11 cellular contexts compared by ENCODE assay signal in genomic region chr21:42116551-42116950, GRCh38. TPM values are rescaled to one million over a fixed set of nuclear protein-coding genes. Genes with fewer than 3 reads are reported as not detected.
DNase-seq lines count a peak whose midpoint lies in the region; ATAC-seq and TF ChIP-seq lines count a peak whose summit lies in the region.
"Not testable (repeated sequence)": the region's sequence is repeated elsewhere in the genome, so short reads cannot be mapped to it uniquely, and the experiment has no call there.
"Had no signal": no experiment of that assay in that cellular context is flagged by ENCODE, and none has a peak within 500 bp of the region (broad histone marks: within the 10 kb centered on the region; RNA-seq: fewer than 3 reads in every experiment).

No MANE protein-coding gene starts in this region.

- H3K36me3 ChIP-seq in DND-41 (ENCODE audit: insufficient read depth, low read length); KMS-11 (ENCODE audit: insufficient read depth); SJSA1; adipocyte (ENCODE audit: control insufficient read depth, insufficient read depth, low read length, severe bottlenecking); osteoblast (ENCODE audit: insufficient read depth, low read length); vagina: not testable (repeated sequence)

- H3K27me3 ChIP-seq in DND-41 (ENCODE audit: insufficient read depth, low read length, poor library complexity); KMS-11 (ENCODE audit: insufficient read depth, low read depth); SJSA1 (replicated peaks); vagina: not testable (repeated sequence)
- peaks cover 42% of the 10 kb centered on the region for H3K27me3 ChIP-seq in adipocyte (replicated peaks; ENCODE audit: control insufficient read depth, insufficient read depth, low read length)
- H3K27me3 ChIP-seq in osteoblast (ENCODE audit: insufficient read depth, low read length) = peaks cover 42% of the 10 kb centered on the region

- H3K27ac ChIP-seq in DND-41 (ENCODE audit: low read length) (0 out of 2 replicates have a peak overlapping the region, but pooled peaks have one; percentile 35), KMS-11 (peak overlapping the region; percentile 81), SJSA1 (peak overlapping the region; percentile 38), osteoblast (ENCODE audit: low read depth, low read length) (peak overlapping the region; percentile 88), vagina (peak overlapping the region; percentile 21)

- TF ChIP-seq POLR2A in vagina (IDR thresholded peaks at IDR 0.05) = not testable (repeated sequence)

- peaks cover 54% of the 10 kb centered on the region for H3K4me1 ChIP-seq in DND-41 (ENCODE audit: insufficient read depth, low read length)
- H3K4me1 ChIP-seq in KMS-11 (ENCODE audit: low read depth, poor library complexity, severe bottlenecking) = peaks cover 55% of the 10 kb centered on the region
- H3K4me1 ChIP-seq in SJSA1 (replicated peaks) = not testable (repeated sequence)
- peaks cover 22% of the 10 kb centered on the region for H3K4me1 ChIP-seq in adipocyte (ENCODE audit: control insufficient read depth, insufficient read depth, low read length)
- H3K4me1 ChIP-seq in osteoblast (ENCODE audit: insufficient read depth, low read length) = peaks cover 18% of the 10 kb centered on the region
- H3K4me1 ChIP-seq in vagina = peaks cover 18% of the 10 kb centered on the region

- not testable (repeated sequence) for H3K4me3 ChIP-seq in DND-41 (ENCODE audit: low read depth in 1 of 2, low read length in 2 of 2); KMS-11 (IDR thresholded peaks at IDR 0.05; ENCODE audit: insufficient read depth, low read depth, low read length); SJSA1; adipocyte (ENCODE audit: low read length); fibroblast of villous mesenchyme (ENCODE audit: low read depth, low read length); osteoblast (ENCODE audit: insufficient read depth, low read length); vagina

- not testable (repeated sequence) for H2AFZ ChIP-seq in DND-41 (ENCODE audit: low read depth, low read length); osteoblast (ENCODE audit: low read length)
- H2AFZ ChIP-seq in KMS-11 (ENCODE audit: low read depth) = peak overlapping the region; percentile 61; the same call in 1 of the 2 replicates

- intact Hi-C loops in vagina (cut with DNase I) = loop anchor here (2.0 to 10.0 kb wide), 3 partner anchors 112 to 502 kb away; no protein-coding TSS in a partner anchor

- H3K9ac ChIP-seq in DND-41 (ENCODE audit: low read depth, low read length); adipocyte (ENCODE audit: low read length): not testable (repeated sequence)
- peak overlapping the region; percentile 56; the same call in 1 of the 2 replicates for H3K9ac ChIP-seq in KMS-11

- DNase-seq in DND-41; SJSA1 (ENCODE audit: low read depth in 1 of 2, low spot score in 2 of 2); osteoblast (ENCODE audit: insufficient read length, low spot score, missing footprints); vagina (ENCODE audit: extremely low spot score in 2 of 2): not testable (repeated sequence)
- peak; percentile 54 for DNase-seq in MV-4-11 (lab: John Stamatoyannopoulos, UW)
- peak; percentile 51 for DNase-seq in adipocyte (ENCODE audit: low read depth)
- peak; percentile 6 for DNase-seq in fibroblast of villous mesenchyme (ENCODE audit: low read depth)

- not testable (repeated sequence) for H3K79me2 ChIP-seq in DND-41 (ENCODE audit: insufficient read depth, low read length); KMS-11 (ENCODE audit: insufficient read depth, low read depth); osteoblast (ENCODE audit: insufficient read depth, low read length)

- ATAC-seq in DND-41 (ENCODE audit: insufficient read depth, low read depth) = not testable (repeated sequence)

- H4K20me1 ChIP-seq in DND-41 (ENCODE audit: insufficient read depth, low read length); KMS-11 (ENCODE audit: insufficient read depth); osteoblast (ENCODE audit: insufficient read depth, low read length): not testable (repeated sequence)

- TF ChIP-seq CTCF in DND-41 (IDR thresholded peaks at IDR 0.05; ENCODE audit: borderline replicate concordance, extremely low read depth, low read length, poor library complexity, severe bottlenecking); KMS-11 (conservative IDR thresholded peaks at IDR 0.05; ENCODE audit: low read depth, low read length); fibroblast of villous mesenchyme (IDR thresholded peaks at IDR 0.05; ENCODE audit: insufficient read depth, low read depth, low read length); osteoblast (IDR thresholded peaks at IDR 0.05; ENCODE audit: extremely low read depth, low read depth, low read length); vagina (IDR thresholded peaks at IDR 0.05): not testable (repeated sequence)

- not testable (repeated sequence) for H3K9me3 ChIP-seq in DND-41 (ENCODE audit: insufficient read depth, low read length, severe bottlenecking); SJSA1 (replicated peaks); adipocyte (ENCODE audit: control insufficient read depth, low read length); osteoblast (ENCODE audit: low read depth, low read length); vagina

- not testable (repeated sequence) for H3K4me2 ChIP-seq in DND-41 (ENCODE audit: insufficient read depth, low read length); osteoblast (ENCODE audit: insufficient read depth, low read length)
- peak overlapping the region; percentile 69; the same call in 1 of the 2 replicates for H3K4me2 ChIP-seq in KMS-11

RNA-seq across cellular contexts. Expression of gene UMODL1, which starts 45.4 kb away (rescaled TPM):
- 0.22 TPM in 1 of 2 replicates, not detected in the other for total RNA-seq in SJSA1 (2014; rRNA removed; shearing (Covaris generic))
- total RNA-seq in fibroblast of villous mesenchyme (under 0.01 TPM in 1 of 2 replicates, not detected in the other), osteoblast (under 0.01 TPM in 1 of 2 replicates, not detected in the other), vagina (not detected)
- total RNA-seq: Calu3, H4, HepG2 had no signal

Comparison
In these comparisons a context has a peak if more than half of its experiments do, and no peak if none do; other contexts are left out.
1. H3K27ac ChIP-seq: peak in every context shown above with its lines; median percentile 88 in osteoblast; 81 in KMS-11; 38 in SJSA1; 35 in DND-41; 21 in vagina.